Comparison of ENCODE assay signal across 24 cellular contexts in the genomic region with DNA sequence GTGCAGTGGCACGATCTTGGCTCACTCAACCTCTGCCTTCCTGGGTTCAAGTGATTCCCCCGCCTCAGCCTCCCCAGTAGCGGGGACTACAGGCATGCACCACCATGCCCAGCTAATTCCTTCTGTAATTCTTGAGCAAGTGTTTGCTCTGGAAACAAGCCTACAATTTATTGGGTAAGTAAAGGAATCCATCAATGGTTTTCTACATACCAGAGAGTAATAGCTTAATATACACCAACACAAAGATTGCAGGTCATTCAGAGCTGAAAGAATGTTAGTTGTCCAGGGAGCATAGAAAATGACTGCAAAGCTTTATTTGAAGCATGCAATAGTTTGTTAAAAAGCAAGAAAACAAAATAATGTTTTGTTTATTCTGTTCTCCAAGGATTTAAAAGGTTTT. TPM values are rescaled to one million over a fixed set of nuclear protein-coding genes. Genes with fewer than 3 reads are reported as not detected.
"Had no signal": no experiment of that assay in that cellular context is flagged by ENCODE, and none has a peak within 500 bp of the region (broad histone marks: within the 10 kb centered on the region; RNA-seq: fewer than 3 reads in every experiment).

No MANE protein-coding gene starts in this region.

- H3K4me3 ChIP-seq: hepatocyte, ovary, psoas muscle, smooth muscle cell, stomach, transverse colon, uterus had no signal

- H3K27ac Mint-ChIP-seq: activated CD8-positive, alpha-beta T cell treated with anti-CD3 and anti-CD28 coated beads, Interleukin-2, amount 10 ng/mL, durations not matched to agents 7 days and 5 days; activated naive CD4-positive, alpha-beta T cell treated with anti-CD3 and anti-CD28 coated beads, Interleukin-2, amount 50 U/mL, for 24 hours; natural killer cell treated with Interleukin-12 subunit alpha and Interleukin-12 subunit beta and Interleukin-15 and Interleukin-18, amount 100 ng/mL, for 72 hours; stimulated activated memory B cell treated with anti-CD40 and anti-IgM and Interleukin-4, amounts not matched to agents 10 μg/mL and 1 μg/mL and 100 μg/mL, for 72 hours had no signal

- H3K27me3 ChIP-seq: hepatocyte, ovary, stomach, transverse colon, uterus had no signal

- H3K4me3 Mint-ChIP-seq: activated CD8-positive, alpha-beta T cell treated with anti-CD3 and anti-CD28 coated beads, Interleukin-2, amount 10 ng/mL, durations not matched to agents 7 days and 5 days; activated naive CD4-positive, alpha-beta T cell treated with anti-CD3 and anti-CD28 coated beads, Interleukin-2, amount 50 U/mL, for 24 hours; natural killer cell treated with Interleukin-12 subunit alpha and Interleukin-12 subunit beta and Interleukin-15 and Interleukin-18, amount 100 ng/mL, for 72 hours; stimulated activated memory B cell treated with anti-CD40 and anti-IgM and Interleukin-4, amounts not matched to agents 10 μg/mL and 1 μg/mL and 100 μg/mL, for 72 hours had no signal

- DNase-seq: activated CD4-positive, alpha-beta T cell treated with anti-CD3 and anti-CD28 coated beads for 1 hour; activated CD4-positive, alpha-beta T cell treated with anti-CD3 and anti-CD28 coated beads, Interleukin-2, amount 50 U/mL, for 1 hour; activated CD8-positive, alpha-beta T cell treated with anti-CD3 and anti-CD28 coated beads, Interleukin-2, amount 10 ng/mL, durations not matched to agents 7 days and 5 days; activated gamma-delta T cell treated with Interleukin-2 at 50 U/mL for 16 hours; effector CD8-positive, alpha-beta T cell; erythroblast; glutamatergic neuron; left ventricle myocardium superior; mammary epithelial cell; midbrain; ovary; psoas muscle; right cardiac atrium; stimulated activated CD4-positive, alpha-beta T cell treated with anti-CD3 and anti-CD28 coated beads, Interleukin-15, amount 100 ng/mL, for 24 hours; stomach; T-helper 1 cell; transverse colon; uterus had no signal

- ATAC-seq: activated CD8-positive, alpha-beta T cell treated with anti-CD3 and anti-CD28 coated beads, Interleukin-2, amount 10 ng/mL, durations not matched to agents 7 days and 5 days; left ventricle myocardium superior; natural killer cell treated with Interleukin-12 subunit alpha and Interleukin-12 subunit beta and Interleukin-15 and Interleukin-18, amount 100 ng/mL, for 72 hours; psoas muscle; right cardiac atrium; stimulated activated memory B cell treated with anti-CD40 and anti-IgM and Interleukin-4, amounts not matched to agents 10 μg/mL and 1 μg/mL and 100 μg/mL, for 72 hours had no signal

- H3K27ac ChIP-seq: hepatocyte, ovary, psoas muscle, stomach, transverse colon, uterus had no signal

- H3K9me3 Mint-ChIP-seq: activated naive CD4-positive, alpha-beta T cell treated with anti-CD3 and anti-CD28 coated beads, Interleukin-2, amount 50 U/mL, for 24 hours; natural killer cell treated with Interleukin-12 subunit alpha and Interleukin-12 subunit beta and Interleukin-15 and Interleukin-18, amount 100 ng/mL, for 72 hours; stimulated activated memory B cell treated with anti-CD40 and anti-IgM and Interleukin-4, amounts not matched to agents 10 μg/mL and 1 μg/mL and 100 μg/mL, for 72 hours had no signal

- H3K27me3 Mint-ChIP-seq: activated naive CD4-positive, alpha-beta T cell treated with anti-CD3 and anti-CD28 coated beads, Interleukin-2, amount 50 U/mL, for 24 hours; natural killer cell treated with Interleukin-12 subunit alpha and Interleukin-12 subunit beta and Interleukin-15 and Interleukin-18, amount 100 ng/mL, for 72 hours; stimulated activated memory B cell treated with anti-CD40 and anti-IgM and Interleukin-4, amounts not matched to agents 10 μg/mL and 1 μg/mL and 100 μg/mL, for 72 hours had no signal

- H3K36me3 ChIP-seq: ovary, uterus had no signal

- H3K9me3 ChIP-seq: ovary, psoas muscle, stomach, transverse colon, uterus had no signal

RNA-seq across cellular contexts. Expression of a gene that starts 59.4 kb away (rescaled TPM):
- total RNA-seq: activated CD8-positive, alpha-beta T cell treated with anti-CD3 and anti-CD28 coated beads, Interleukin-2, amount 10 ng/mL, durations not matched to agents 7 days and 5 days; hepatocyte; left ventricle myocardium superior; mammary epithelial cell; natural killer cell treated with Interleukin-12 subunit alpha and Interleukin-12 subunit beta and Interleukin-15 and Interleukin-18, amount 100 ng/mL, for 72 hours; ovary; psoas muscle; right cardiac atrium; smooth muscle cell; stomach; transverse colon; uterus had no signal
- polyA plus RNA-seq: adipose tissue, hepatocyte, mammary epithelial cell, ovary, right cardiac atrium, smooth muscle cell, stomach had no signal
